ENCODE assay signal across 1 cellular context in the genomic region with DNA sequence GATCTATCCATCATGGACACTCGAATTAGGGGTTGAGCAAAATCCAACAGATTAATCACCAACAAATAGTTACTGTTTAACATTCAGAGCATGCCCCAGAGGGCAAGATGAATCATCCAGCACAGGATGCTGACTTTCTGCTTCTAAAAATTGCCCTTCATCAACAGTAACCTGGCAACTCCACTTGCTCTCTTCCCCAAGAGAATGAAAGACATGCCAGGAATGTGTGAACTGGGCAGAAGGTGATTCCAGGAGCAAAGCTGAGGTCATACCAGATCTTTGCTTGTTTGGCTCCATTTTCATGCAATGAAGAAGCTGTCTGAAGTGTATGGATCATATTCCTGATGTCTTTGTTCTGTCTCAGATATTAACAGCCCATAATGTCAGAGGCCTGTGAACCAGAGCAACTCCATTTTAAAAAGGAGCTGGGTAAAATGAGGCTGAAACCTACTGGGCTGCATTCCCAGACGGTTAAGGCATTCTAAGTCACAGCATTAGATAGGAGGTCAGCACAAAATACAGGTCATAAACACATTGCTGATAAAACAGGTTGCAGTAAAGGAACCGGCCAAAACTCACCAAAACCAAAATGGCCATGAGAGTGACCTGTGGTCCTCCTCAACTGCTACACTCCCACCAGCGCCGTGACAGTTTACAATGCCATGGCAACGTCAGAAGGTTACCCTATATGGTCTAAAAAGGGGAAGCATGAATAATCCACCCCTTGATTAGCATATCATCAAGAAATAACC.
A peak's percentile ranks its signal among the peaks of the same experiment; 100 is the strongest.
TF ChIP-seq lines count a peak whose summit lies in the region.

No MANE protein-coding gene starts in this region.

TF ChIP-seq in K562, 482 proteins besides CTCF, POLR2A, EP300 and RAD21 (continued from another document and continues in another):
- peak; percentile 41; the same call in 1 of the 2 replicates for TF ChIP-seq CREM (IDR thresholded peaks at IDR 0.05; ENCODE audit: low read depth)
- peak; percentile 99 for TF ChIP-seq PTRF (tag; IDR thresholded peaks at IDR 0.05)
- no peak for TF ChIP-seq PRMT5 (CRISPR knock-in tag; IDR thresholded peaks at IDR 0.05)
- TF ChIP-seq, protein P1, sequence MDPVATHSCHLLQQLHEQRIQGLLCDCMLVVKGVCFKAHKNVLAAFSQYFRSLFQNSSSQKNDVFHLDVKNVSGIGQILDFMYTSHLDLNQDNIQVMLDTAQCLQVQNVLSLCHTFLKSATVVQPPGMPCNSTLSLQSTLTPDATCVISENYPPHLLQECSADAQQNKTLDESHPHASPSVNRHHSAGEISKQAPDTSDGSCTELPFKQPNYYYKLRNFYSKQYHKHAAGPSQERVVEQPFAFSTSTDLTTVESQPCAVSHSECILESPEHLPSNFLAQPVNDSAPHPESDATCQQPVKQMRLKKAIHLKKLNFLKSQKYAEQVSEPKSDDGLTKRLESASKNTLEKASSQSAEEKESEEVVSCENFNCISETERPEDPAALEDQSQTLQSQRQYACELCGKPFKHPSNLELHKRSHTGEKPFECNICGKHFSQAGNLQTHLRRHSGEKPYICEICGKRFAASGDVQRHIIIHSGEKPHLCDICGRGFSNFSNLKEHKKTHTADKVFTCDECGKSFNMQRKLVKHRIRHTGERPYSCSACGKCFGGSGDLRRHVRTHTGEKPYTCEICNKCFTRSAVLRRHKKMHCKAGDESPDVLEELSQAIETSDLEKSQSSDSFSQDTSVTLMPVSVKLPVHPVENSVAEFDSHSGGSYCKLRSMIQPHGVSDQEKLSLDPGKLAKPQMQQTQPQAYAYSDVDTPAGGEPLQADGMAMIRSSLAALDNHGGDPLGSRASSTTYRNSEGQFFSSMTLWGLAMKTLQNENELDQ (CRISPR knock-in tag; IDR thresholded peaks at IDR 0.05; ENCODE audit: borderline replicate concordance), result no peak
- TF ChIP-seq YBX1 (IDR thresholded peaks at IDR 0.05), result no peak
- TF ChIP-seq, protein P2, sequence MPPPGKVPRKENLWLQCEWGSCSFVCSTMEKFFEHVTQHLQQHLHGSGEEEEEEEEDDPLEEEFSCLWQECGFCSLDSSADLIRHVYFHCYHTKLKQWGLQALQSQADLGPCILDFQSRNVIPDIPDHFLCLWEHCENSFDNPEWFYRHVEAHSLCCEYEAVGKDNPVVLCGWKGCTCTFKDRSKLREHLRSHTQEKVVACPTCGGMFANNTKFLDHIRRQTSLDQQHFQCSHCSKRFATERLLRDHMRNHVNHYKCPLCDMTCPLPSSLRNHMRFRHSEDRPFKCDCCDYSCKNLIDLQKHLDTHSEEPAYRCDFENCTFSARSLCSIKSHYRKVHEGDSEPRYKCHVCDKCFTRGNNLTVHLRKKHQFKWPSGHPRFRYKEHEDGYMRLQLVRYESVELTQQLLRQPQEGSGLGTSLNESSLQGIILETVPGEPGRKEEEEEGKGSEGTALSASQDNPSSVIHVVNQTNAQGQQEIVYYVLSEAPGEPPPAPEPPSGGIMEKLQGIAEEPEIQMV (tag; conservative IDR thresholded peaks at IDR 0.05; ENCODE audit: low read depth), result peak; percentile 93
- no peak for TF ChIP-seq MED1 (CRISPR knock-in tag; IDR thresholded peaks at IDR 0.05; ENCODE audit: borderline replicate concordance)
- TF ChIP-seq, protein P3, sequence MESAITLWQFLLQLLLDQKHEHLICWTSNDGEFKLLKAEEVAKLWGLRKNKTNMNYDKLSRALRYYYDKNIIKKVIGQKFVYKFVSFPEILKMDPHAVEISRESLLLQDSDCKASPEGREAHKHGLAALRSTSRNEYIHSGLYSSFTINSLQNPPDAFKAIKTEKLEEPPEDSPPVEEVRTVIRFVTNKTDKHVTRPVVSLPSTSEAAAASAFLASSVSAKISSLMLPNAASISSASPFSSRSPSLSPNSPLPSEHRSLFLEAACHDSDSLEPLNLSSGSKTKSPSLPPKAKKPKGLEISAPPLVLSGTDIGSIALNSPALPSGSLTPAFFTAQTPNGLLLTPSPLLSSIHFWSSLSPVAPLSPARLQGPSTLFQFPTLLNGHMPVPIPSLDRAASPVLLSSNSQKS (CRISPR knock-in tag; IDR thresholded peaks at IDR 0.05), result peak; percentile 95
- TF ChIP-seq ZKSCAN1 (IDR thresholded peaks at IDR 0.05; ENCODE audit: low read depth, low read length), result no peak
- peak; percentile 95 for TF ChIP-seq MTF1 (CRISPR knock-in tag; IDR thresholded peaks at IDR 0.05; ENCODE audit: borderline replicate concordance)
- no peak for TF ChIP-seq ATF7 (IDR thresholded peaks at IDR 0.05)
- TF ChIP-seq GATA2 (CRISPR knock-in tag; IDR thresholded peaks at IDR 0.05), result no peak
- TF ChIP-seq TCF7L2 (IDR thresholded peaks at IDR 0.05; ENCODE audit: low read depth, low read length), result no peak
- TF ChIP-seq, protein P4, sequence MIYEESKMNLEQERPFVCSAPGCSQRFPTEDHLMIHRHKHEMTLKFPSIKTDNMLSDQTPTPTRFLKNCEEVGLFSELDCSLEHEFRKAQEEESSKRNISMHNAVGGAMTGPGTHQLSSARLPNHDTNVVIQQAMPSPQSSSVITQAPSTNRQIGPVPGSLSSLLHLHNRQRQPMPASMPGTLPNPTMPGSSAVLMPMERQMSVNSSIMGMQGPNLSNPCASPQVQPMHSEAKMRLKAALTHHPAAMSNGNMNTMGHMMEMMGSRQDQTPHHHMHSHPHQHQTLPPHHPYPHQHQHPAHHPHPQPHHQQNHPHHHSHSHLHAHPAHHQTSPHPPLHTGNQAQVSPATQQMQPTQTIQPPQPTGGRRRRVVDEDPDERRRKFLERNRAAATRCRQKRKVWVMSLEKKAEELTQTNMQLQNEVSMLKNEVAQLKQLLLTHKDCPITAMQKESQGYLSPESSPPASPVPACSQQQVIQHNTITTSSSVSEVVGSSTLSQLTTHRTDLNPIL (CRISPR knock-in tag; IDR thresholded peaks at IDR 0.05), result peak; percentile 96
- peak; percentile 99 for TF ChIP-seq SMAD4 (CRISPR knock-in tag; conservative IDR thresholded peaks at IDR 0.05)
- peak in 1 of 2 experiments; percentile 98; a peak in 2 of 4 replicates for TF ChIP-seq MAZ (CRISPR knock-in tag; conservative IDR thresholded peaks at IDR 0.05 in 1 of 2, IDR thresholded peaks at IDR 0.05 in 1 of 2)
- no peak for TF ChIP-seq ZNF263 (CRISPR knock-in tag; IDR thresholded peaks at IDR 0.05; ENCODE audit: borderline replicate concordance)
- TF ChIP-seq GATAD2A (IDR thresholded peaks at IDR 0.05), result peak; percentile 84
- TF ChIP-seq, protein P5, sequence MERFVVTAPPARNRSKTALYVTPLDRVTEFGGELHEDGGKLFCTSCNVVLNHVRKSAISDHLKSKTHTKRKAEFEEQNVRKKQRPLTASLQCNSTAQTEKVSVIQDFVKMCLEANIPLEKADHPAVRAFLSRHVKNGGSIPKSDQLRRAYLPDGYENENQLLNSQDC (CRISPR knock-in tag; IDR thresholded peaks at IDR 0.05), result no peak
- TF ChIP-seq, protein P6, sequence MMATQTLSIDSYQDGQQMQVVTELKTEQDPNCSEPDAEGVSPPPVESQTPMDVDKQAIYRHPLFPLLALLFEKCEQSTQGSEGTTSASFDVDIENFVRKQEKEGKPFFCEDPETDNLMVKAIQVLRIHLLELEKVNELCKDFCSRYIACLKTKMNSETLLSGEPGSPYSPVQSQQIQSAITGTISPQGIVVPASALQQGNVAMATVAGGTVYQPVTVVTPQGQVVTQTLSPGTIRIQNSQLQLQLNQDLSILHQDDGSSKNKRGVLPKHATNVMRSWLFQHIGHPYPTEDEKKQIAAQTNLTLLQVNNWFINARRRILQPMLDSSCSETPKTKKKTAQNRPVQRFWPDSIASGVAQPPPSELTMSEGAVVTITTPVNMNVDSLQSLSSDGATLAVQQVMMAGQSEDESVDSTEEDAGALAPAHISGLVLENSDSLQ (IDR thresholded peaks at IDR 0.05), result peak; percentile 82
- TF ChIP-seq, protein P7, sequence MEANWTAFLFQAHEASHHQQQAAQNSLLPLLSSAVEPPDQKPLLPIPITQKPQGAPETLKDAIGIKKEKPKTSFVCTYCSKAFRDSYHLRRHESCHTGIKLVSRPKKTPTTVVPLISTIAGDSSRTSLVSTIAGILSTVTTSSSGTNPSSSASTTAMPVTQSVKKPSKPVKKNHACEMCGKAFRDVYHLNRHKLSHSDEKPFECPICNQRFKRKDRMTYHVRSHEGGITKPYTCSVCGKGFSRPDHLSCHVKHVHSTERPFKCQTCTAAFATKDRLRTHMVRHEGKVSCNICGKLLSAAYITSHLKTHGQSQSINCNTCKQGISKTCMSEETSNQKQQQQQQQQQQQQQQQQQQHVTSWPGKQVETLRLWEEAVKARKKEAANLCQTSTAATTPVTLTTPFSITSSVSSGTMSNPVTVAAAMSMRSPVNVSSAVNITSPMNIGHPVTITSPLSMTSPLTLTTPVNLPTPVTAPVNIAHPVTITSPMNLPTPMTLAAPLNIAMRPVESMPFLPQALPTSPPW (CRISPR knock-in tag; IDR thresholded peaks at IDR 0.05), result peak; percentile 75
- TF ChIP-seq FOSL1 (tag; conservative IDR thresholded peaks at IDR 0.05), result peak; percentile 76
- TF ChIP-seq, protein P8, sequence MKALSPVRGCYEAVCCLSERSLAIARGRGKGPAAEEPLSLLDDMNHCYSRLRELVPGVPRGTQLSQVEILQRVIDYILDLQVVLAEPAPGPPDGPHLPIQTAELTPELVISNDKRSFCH (CRISPR knock-in tag; IDR thresholded peaks at IDR 0.05), result peak; percentile 97
- TF ChIP-seq, protein P8 (tag; IDR thresholded peaks at IDR 0.05), result peak; percentile 100
- TF ChIP-seq, protein P9, sequence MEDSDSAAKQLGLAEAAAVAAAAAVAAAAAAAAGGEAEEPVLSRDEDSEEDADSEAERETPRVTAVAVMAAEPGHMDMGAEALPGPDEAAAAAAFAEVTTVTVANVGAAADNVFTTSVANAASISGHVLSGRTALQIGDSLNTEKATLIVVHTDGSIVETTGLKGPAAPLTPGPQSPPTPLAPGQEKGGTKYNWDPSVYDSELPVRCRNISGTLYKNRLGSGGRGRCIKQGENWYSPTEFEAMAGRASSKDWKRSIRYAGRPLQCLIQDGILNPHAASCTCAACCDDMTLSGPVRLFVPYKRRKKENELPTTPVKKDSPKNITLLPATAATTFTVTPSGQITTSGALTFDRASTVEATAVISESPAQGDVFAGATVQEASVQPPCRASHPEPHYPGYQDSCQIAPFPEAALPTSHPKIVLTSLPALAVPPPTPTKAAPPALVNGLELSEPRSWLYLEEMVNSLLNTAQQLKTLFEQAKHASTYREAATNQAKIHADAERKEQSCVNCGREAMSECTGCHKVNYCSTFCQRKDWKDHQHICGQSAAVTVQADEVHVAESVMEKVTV (CRISPR knock-in tag; IDR thresholded peaks at IDR 0.05), result peak; percentile 62
- no peak for TF ChIP-seq U2AF2 (optimal IDR thresholded peaks at IDR 0.05; ENCODE audit: low read depth, low read length)
- TF ChIP-seq KDM5B (IDR thresholded peaks at IDR 0.05; ENCODE audit: insufficient replicate concordance, low read depth, low read length), result no peak
- TF ChIP-seq ZFP30 (CRISPR knock-in tag; IDR thresholded peaks at IDR 0.05; ENCODE audit: borderline replicate concordance), result peak; percentile 56; the same call in 1 of the 2 replicates
- no peak for TF ChIP-seq ADNP (tag; IDR thresholded peaks at IDR 0.05)
- TF ChIP-seq ZNF184 (CRISPR knock-in tag; IDR thresholded peaks at IDR 0.05), result no peak
- no peak for TF ChIP-seq HEY1 (CRISPR knock-in tag; IDR thresholded peaks at IDR 0.05; ENCODE audit: borderline replicate concordance)
- TF ChIP-seq, protein P10, sequence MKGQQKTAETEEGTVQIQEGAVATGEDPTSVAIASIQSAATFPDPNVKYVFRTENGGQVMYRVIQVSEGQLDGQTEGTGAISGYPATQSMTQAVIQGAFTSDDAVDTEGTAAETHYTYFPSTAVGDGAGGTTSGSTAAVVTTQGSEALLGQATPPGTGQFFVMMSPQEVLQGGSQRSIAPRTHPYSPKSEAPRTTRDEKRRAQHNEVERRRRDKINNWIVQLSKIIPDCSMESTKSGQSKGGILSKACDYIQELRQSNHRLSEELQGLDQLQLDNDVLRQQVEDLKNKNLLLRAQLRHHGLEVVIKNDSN (CRISPR knock-in tag; IDR thresholded peaks at IDR 0.05), result no peak
- peak; percentile 99 for TF ChIP-seq ZNF197 (CRISPR knock-in tag; IDR thresholded peaks at IDR 0.05; ENCODE audit: low read depth)
- peak; percentile 92 for TF ChIP-seq ETV1 (tag; conservative IDR thresholded peaks at IDR 0.05; ENCODE audit: low read depth)
- TF ChIP-seq PHF8 (IDR thresholded peaks at IDR 0.05; ENCODE audit: borderline replicate concordance, low read length), result no peak
- TF ChIP-seq, protein P11, sequence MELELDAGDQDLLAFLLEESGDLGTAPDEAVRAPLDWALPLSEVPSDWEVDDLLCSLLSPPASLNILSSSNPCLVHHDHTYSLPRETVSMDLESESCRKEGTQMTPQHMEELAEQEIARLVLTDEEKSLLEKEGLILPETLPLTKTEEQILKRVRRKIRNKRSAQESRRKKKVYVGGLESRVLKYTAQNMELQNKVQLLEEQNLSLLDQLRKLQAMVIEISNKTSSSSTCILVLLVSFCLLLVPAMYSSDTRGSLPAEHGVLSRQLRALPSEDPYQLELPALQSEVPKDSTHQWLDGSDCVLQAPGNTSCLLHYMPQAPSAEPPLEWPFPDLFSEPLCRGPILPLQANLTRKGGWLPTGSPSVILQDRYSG (tag; conservative IDR thresholded peaks at IDR 0.05; ENCODE audit: low read depth), result peak; percentile 100
- TF ChIP-seq CHD4 (IDR thresholded peaks at IDR 0.05; ENCODE audit: insufficient read depth, insufficient replicate concordance, low read depth, low read length, poor library complexity, severe bottlenecking), result no peak
- no peak for TF ChIP-seq BRD4 (IDR thresholded peaks at IDR 0.05)
- TF ChIP-seq MYNN (IDR thresholded peaks at IDR 0.05), result no peak
- no peak for TF ChIP-seq MYNN (CRISPR knock-in tag; IDR thresholded peaks at IDR 0.05)
- no peak for TF ChIP-seq ARID2 (IDR thresholded peaks at IDR 0.05)
- no peak for TF ChIP-seq XRCC3 (IDR thresholded peaks at IDR 0.05)
- TF ChIP-seq, protein P12, sequence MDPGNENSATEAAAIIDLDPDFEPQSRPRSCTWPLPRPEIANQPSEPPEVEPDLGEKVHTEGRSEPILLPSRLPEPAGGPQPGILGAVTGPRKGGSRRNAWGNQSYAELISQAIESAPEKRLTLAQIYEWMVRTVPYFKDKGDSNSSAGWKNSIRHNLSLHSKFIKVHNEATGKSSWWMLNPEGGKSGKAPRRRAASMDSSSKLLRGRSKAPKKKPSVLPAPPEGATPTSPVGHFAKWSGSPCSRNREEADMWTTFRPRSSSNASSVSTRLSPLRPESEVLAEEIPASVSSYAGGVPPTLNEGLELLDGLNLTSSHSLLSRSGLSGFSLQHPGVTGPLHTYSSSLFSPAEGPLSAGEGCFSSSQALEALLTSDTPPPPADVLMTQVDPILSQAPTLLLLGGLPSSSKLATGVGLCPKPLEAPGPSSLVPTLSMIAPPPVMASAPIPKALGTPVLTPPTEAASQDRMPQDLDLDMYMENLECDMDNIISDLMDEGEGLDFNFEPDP (CRISPR knock-in tag; IDR thresholded peaks at IDR 0.05), result peak; percentile 98
- peak; percentile 97 for TF ChIP-seq ZNF445 (CRISPR knock-in tag; IDR thresholded peaks at IDR 0.05; ENCODE audit: low read depth)
- TF ChIP-seq ZNF124 (CRISPR knock-in tag; IDR thresholded peaks at IDR 0.05), result no peak
- peak; percentile 85 to 95 for TF ChIP-seq SRF (CRISPR knock-in tag; IDR thresholded peaks at IDR 0.05)
- no peak for TF ChIP-seq KAT8 (IDR thresholded peaks at IDR 0.05; ENCODE audit: low read depth)
- no peak for TF ChIP-seq STAG1 (CRISPR knock-in tag; IDR thresholded peaks at IDR 0.05; ENCODE audit: borderline replicate concordance)
- no peak for TF ChIP-seq CCNT2 (IDR thresholded peaks at IDR 0.05; ENCODE audit: borderline replicate concordance, extremely low read depth, insufficient read length, low read depth, low read length)
- peak; percentile 88; the same call in 1 of the 2 replicates for TF ChIP-seq NR2F6 (CRISPR knock-in tag; IDR thresholded peaks at IDR 0.05)
- peak; percentile 61; the same call in 1 of the 2 replicates for TF ChIP-seq CEBPB (tag; IDR thresholded peaks at IDR 0.05)
- no peak; a peak in 1 of 3 replicates for TF ChIP-seq CBX3 (IDR thresholded peaks at IDR 0.05; ENCODE audit: borderline replicate concordance in 1 of 2, low read length in 2 of 2)
